ENCODE assay signal across 8 cellular contexts in genomic region chr6:57222684-57223077, GRCh38. TPM values are rescaled to one million over a fixed set of nuclear protein-coding genes. Genes with fewer than 3 reads are reported as not detected.
A peak's percentile ranks its signal among the peaks of the same experiment; 100 is the strongest.
DNase-seq lines count a peak whose midpoint lies in the region; ATAC-seq and TF ChIP-seq lines count a peak whose summit lies in the region.

No MANE protein-coding gene starts in this region.

- H3K4ac ChIP-seq in mesendoderm (ENCODE audit: low read depth, low read length), result peak overlapping the region; percentile 92

- H3K27ac ChIP-seq in left ventricle myocardium inferior (replicated peaks), result peak overlapping the region; percentile 88
- H3K27ac ChIP-seq in body of pancreas, result peak overlapping the region in 3 of 4 donors; percentile 69 to 81 (median 70)
- no peak overlapping the region for H3K27ac ChIP-seq in mesendoderm (ENCODE audit: low read depth, low read length)
- H3K27ac ChIP-seq in aorta (ENCODE audit: low read depth in 1 of 2, low read length in 2 of 2), result peak overlapping the region; percentile 47 to 62

- H4K8ac ChIP-seq in mesendoderm (ENCODE audit: low read depth, low read length), result no peak overlapping the region

- H3K36me3 ChIP-seq in left ventricle myocardium inferior, result no peaks in the 10 kb centered on the region
- no peaks in the 10 kb centered on the region for H3K36me3 ChIP-seq in body of pancreas (replicated peaks in 1 of 2; ENCODE audit: insufficient read depth in 1 of 2, low read depth in 2 of 2)
- no peaks in the 10 kb centered on the region for H3K36me3 ChIP-seq in mesendoderm (ENCODE audit: control insufficient read depth, insufficient read depth, low read length)
- no peaks in the 10 kb centered on the region for H3K36me3 ChIP-seq in aorta (ENCODE audit: control insufficient read depth in 1 of 2, insufficient read depth in 2 of 2, low read length in 1 of 2)

- peak overlapping the region; percentile 93 for H3K56ac ChIP-seq in mesendoderm (ENCODE audit: low read length)

- no peak overlapping the region for H4K5ac ChIP-seq in mesendoderm (ENCODE audit: low read length)

- no peak overlapping the region for H2BK15ac ChIP-seq in mesendoderm (replicated peaks; ENCODE audit: low read depth)

- peaks cover 11% of the 10 kb centered on the region for H3K79me2 ChIP-seq in mesendoderm (ENCODE audit: control insufficient read depth, insufficient read depth, low read length)

- no peaks in the 10 kb centered on the region for H3K9me3 ChIP-seq in left ventricle myocardium inferior (replicated peaks)
- no peaks in the 10 kb centered on the region for H3K9me3 ChIP-seq in body of pancreas
- no peaks in the 10 kb centered on the region for H3K9me3 ChIP-seq in aorta (ENCODE audit: control insufficient read depth, low read length)

- 5 to 7% methylated on average over 8 of the region's 8 CpGs for WGBS in body of pancreas, 2 donors
- WGBS in mesendoderm (ENCODE audit: extremely low coverage, insufficient coverage, low lambda C conversion rate), result no CpG with 5 or more reads among the region's 8 CpGs
- WGBS in aorta, 2 donors, result 4 to 10% methylated on average over 8 of the region's 8 CpGs

- no peak overlapping the region for H2BK5ac ChIP-seq in mesendoderm (ENCODE audit: low read length)

- no peaks in the 10 kb centered on the region for H3K79me1 ChIP-seq in mesendoderm (ENCODE audit: low read length)

- TF ChIP-seq CTCF in left ventricle myocardium inferior (IDR thresholded peaks at IDR 0.05; ENCODE audit: borderline replicate concordance) (no peak), body of pancreas (IDR thresholded peaks at IDR 0.05) (no peak)

- peak overlapping the region; percentile 96 for H3K4me3 ChIP-seq in left ventricle myocardium inferior
- H3K4me3 ChIP-seq in body of pancreas, result peak overlapping the region; percentile 65 to 91
- peak overlapping the region; percentile 66 for H3K4me3 ChIP-seq in mesendoderm (ENCODE audit: low read length)
- peak overlapping the region; percentile 85 to 94 for H3K4me3 ChIP-seq in aorta (ENCODE audit: low read length in 2 of 2)

- no peak overlapping the region for H2AK5ac ChIP-seq in mesendoderm (ENCODE audit: low read length)

- H3K18ac ChIP-seq in mesendoderm (ENCODE audit: low read length), result peak overlapping the region; percentile 65

- H3K27me3 ChIP-seq in left ventricle myocardium inferior (ENCODE audit: low read depth) (no peaks in the 10 kb centered on the region), body of pancreas (no peaks in the 10 kb centered on the region), mesendoderm (ENCODE audit: insufficient read depth, low read length, poor library complexity) (no peaks in the 10 kb centered on the region), aorta (ENCODE audit: control insufficient read depth in 1 of 2, insufficient read depth in 2 of 2, low read length in 1 of 2) (no peaks in the 10 kb centered on the region)

- H3K4me2 ChIP-seq in mesendoderm (ENCODE audit: low read length), result peak overlapping the region; percentile 95

- H3K4me1 ChIP-seq in left ventricle myocardium inferior (peaks cover 22% of the 10 kb centered on the region), body of pancreas (no peaks in the 10 kb centered on the region), mesendoderm (ENCODE audit: control insufficient read depth, low read depth, low read length) (peaks cover 2% of the 10 kb centered on the region), aorta (ENCODE audit: control insufficient read depth in 1 of 2, insufficient read depth in 2 of 2, low read length in 2 of 2) (no peaks in the 10 kb centered on the region)

- H3K23ac ChIP-seq in mesendoderm (ENCODE audit: low read length), result no peak overlapping the region

- H2BK120ac ChIP-seq in mesendoderm (ENCODE audit: low read depth, low read length), result no peak overlapping the region

- no peak for ATAC-seq in body of pancreas
- no peak for ATAC-seq in aorta (ENCODE audit: low FRiP score)
- ATAC-seq in GM19452 (IDR thresholded peaks at IDR 0.05; ENCODE audit: unreplicated experiment), result no peak
- ATAC-seq in GM19351 (IDR thresholded peaks at IDR 0.05; ENCODE audit: unreplicated experiment), result no peak

- no peak for TF ChIP-seq POLR2A in body of pancreas (IDR thresholded peaks at IDR 0.05)

- intact Hi-C loops in left ventricle myocardium inferior (cut with micrococcal nuclease) (no loop called here), cardiac septum (cut with DNase I) (no loop called here), body of pancreas (cut with DNase I) (no loop called here), aorta (cut with DNase I) (loop anchor here (5.0 to 10.0 kb wide), 4 partner anchors 40 to 92 kb away; partner anchors contain the start of genes BAG2 (in 1 of the 2) and PRIM2 (in 1 of the 2))

- H3K9ac ChIP-seq in mesendoderm (ENCODE audit: low read length), result peak overlapping the region; percentile 89

- no peak for DNase-seq in left ventricle myocardium inferior
- no peak for DNase-seq in cardiac septum (ENCODE audit: low spot score)
- no peak for DNase-seq in body of pancreas
- DNase-seq in mesendoderm, result peak; percentile 31
- no peak for DNase-seq in aorta
- DNase-seq in iPS-NIHi11 (ENCODE audit: low spot score), result no peak

RNA-seq across cellular contexts. Expression of gene RAB23, which starts 0.6 kb away (rescaled TPM):
- total RNA-seq in left ventricle myocardium inferior (10.9 TPM), cardiac septum (19.5 TPM), body of pancreas (1 to 10 TPM; 2.1 to 5.6 TPM), aorta (10 to 100 TPM; 55.9 to 59.2 TPM)
- 11.0 TPM for polyA plus RNA-seq in mesendoderm (2013, experiment 1 of 2)
- polyA plus RNA-seq in mesendoderm (2013, experiment 2 of 2), result 10.6 TPM
- 10 to 100 TPM; 24.8 to 47.1 TPM for polyA plus RNA-seq in aorta

RNA-seq across cellular contexts. Expression of gene BAG2, which starts 50.6 kb away (rescaled TPM):
- 11.2 TPM for total RNA-seq in left ventricle myocardium inferior
- 16.9 TPM for total RNA-seq in cardiac septum
- total RNA-seq in body of pancreas, result 1 to 10 TPM; 2.3 to 3.0 TPM
- 7.4 TPM for polyA plus RNA-seq in mesendoderm (2013, experiment 1 of 2)
- polyA plus RNA-seq in mesendoderm (2013, experiment 2 of 2), result 7.4 TPM
- total RNA-seq in aorta, result 10 to 100 TPM; 18.8 to 32.9 TPM
- 1 to 10 TPM; 7.0 to 9.0 TPM for polyA plus RNA-seq in aorta

Comparison
In these comparisons a context has a peak if more than half of its experiments do, and no peak if none do; other contexts are left out.
1. intact Hi-C loops: an anchor here in aorta (5.0 to 10.0 kb wide); none called in left ventricle myocardium inferior, cardiac septum and body of pancreas.